23 cellular contexts compared by ENCODE assay signal in the genomic region with DNA sequence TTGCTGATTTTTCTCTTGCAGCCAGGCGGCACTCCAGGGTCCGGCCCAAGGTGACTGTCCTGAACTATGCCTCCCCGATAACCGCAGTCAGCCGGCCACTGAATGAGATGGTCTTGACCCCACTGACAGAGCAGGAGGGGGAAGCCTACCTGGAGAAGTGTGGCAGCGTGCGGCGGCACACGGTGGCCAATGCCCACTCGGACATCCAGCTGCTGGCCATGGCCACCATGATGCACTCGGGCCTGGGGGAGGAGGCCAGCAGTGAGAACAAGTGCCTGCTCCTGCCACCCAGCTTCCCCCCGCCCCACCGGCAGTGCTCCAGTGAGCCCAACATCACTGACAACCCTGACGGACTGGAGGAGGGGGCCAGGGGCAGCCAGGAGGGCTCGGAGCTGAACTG. TPM values are rescaled to one million over a fixed set of nuclear protein-coding genes. Genes with fewer than 3 reads are reported as not detected.
DNase-seq lines count a peak whose midpoint lies in the region; ATAC-seq and TF ChIP-seq lines count a peak whose summit lies in the region.
"Had no signal": no experiment of that assay in that cellular context is flagged by ENCODE, and none has a peak within 500 bp of the region (broad histone marks: within the 10 kb centered on the region; RNA-seq: fewer than 3 reads in every experiment).

No MANE protein-coding gene starts in this region.

- H2BK12ac ChIP-seq in mesenchymal stem cell (ENCODE audit: low read length in 2 of 2), result peak overlapping the region; percentile 37 to 51

- no peak for DNase-seq in SJCRH30
- no peak for DNase-seq in mesenchymal stem cell
- DNase-seq in osteocyte (ENCODE audit: extremely low spot score, unreplicated experiment), result no peak
- DNase-seq in neural progenitor cell (ENCODE audit: low spot score), result no peak
- DNase-seq: 8988T; ACHN; AML-193; BE2C; CD4-positive, alpha-beta T cell; CD8-positive, alpha-beta memory T cell; DMS 273 treated with DMSO at 0.1 percent for 48 hours; DMS79; EL; GDM1; GOT3; HFFc6 had no signal

- H3K9me3 ChIP-seq in SJCRH30 (replicated peaks), result no peaks in the 10 kb centered on the region
- no peaks in the 10 kb centered on the region for H3K9me3 ChIP-seq in mesenchymal stem cell (ENCODE audit: control insufficient read depth, low read length)
- no peaks in the 10 kb centered on the region for H3K9me3 ChIP-seq in neural progenitor cell (ENCODE audit: low read depth)
- H3K9me3 ChIP-seq: A549; BE2C; BLaER1 treated with 17β-estradiol and CSF1 and Interleukin-3, amounts not matched to agents 10 nM and 100 nM; HAP-1 had no signal

- H3K4me3 Mint-ChIP-seq in osteocyte (ENCODE audit: unreplicated experiment), result no peak overlapping the region
- no peak overlapping the region for H3K4me3 Mint-ChIP-seq in neural progenitor cell
- H3K4me3 Mint-ChIP-seq: CD14-positive monocyte; CD4-positive, alpha-beta T cell; CD8-positive, alpha-beta memory T cell; HFFc6 had no signal

- no peak overlapping the region for H2AFZ ChIP-seq in mesenchymal stem cell (ENCODE audit: low read depth, low read length)
- H2AFZ ChIP-seq in neural progenitor cell (replicated peaks), result no peak overlapping the region

- no peak overlapping the region for H3K9ac ChIP-seq in mesenchymal stem cell (ENCODE audit: low read length)
- H3K9ac ChIP-seq in neural progenitor cell, result no peak overlapping the region
- H3K9ac ChIP-seq: BLaER1 treated with 17β-estradiol and CSF1 and Interleukin-3, amounts not matched to agents 10 nM and 100 nM had no signal

- H3F3A ChIP-seq in neural progenitor cell (ENCODE audit: low read depth), result no peaks in the 10 kb centered on the region

- H4K20me1 ChIP-seq in neural progenitor cell (ENCODE audit: low read depth), result no peaks in the 10 kb centered on the region
- H4K20me1 ChIP-seq: BLaER1 treated with 17β-estradiol and CSF1 and Interleukin-3, amounts not matched to agents 10 nM and 100 nM had no signal

- H3K36me3 Mint-ChIP-seq in osteocyte (ENCODE audit: unreplicated experiment) (peaks cover 63% of the 10 kb centered on the region), neural progenitor cell (peaks cover 41% of the 10 kb centered on the region)

- H3K4me1 ChIP-seq in SJCRH30, result peaks cover 36% of the 10 kb centered on the region
- H3K4me1 ChIP-seq in mesenchymal stem cell (ENCODE audit: control insufficient read depth, insufficient read depth, low read depth, low read length), result peaks cover 19% of the 10 kb centered on the region
- peaks cover 16% of the 10 kb centered on the region for H3K4me1 ChIP-seq in neural progenitor cell
- H3K4me1 ChIP-seq: A549, BE2C, HAP-1 had no signal

- peaks cover 65% of the 10 kb centered on the region for H3K4me1 Mint-ChIP-seq in osteocyte (ENCODE audit: unreplicated experiment)
- H3K4me1 Mint-ChIP-seq in neural progenitor cell, result peaks cover 15% of the 10 kb centered on the region

- H3K14ac ChIP-seq in mesenchymal stem cell (ENCODE audit: low read length in 2 of 2), result peak overlapping the region in 1 of 2 experiments; percentile 74

- peak overlapping the region; percentile 18 for H2AK5ac ChIP-seq in mesenchymal stem cell (ENCODE audit: low read length, severe bottlenecking)

- peaks cover 28% of the 10 kb centered on the region for H3K79me1 ChIP-seq in mesenchymal stem cell (replicated peaks; ENCODE audit: low read length, poor library complexity, severe bottlenecking)

- H3K9me3 Mint-ChIP-seq in osteocyte (ENCODE audit: unreplicated experiment), result no peaks in the 10 kb centered on the region
- no peaks in the 10 kb centered on the region for H3K9me3 Mint-ChIP-seq in neural progenitor cell
- H3K9me3 Mint-ChIP-seq: CD14-positive monocyte; CD4-positive, alpha-beta T cell; CD8-positive, alpha-beta memory T cell; HFFc6 had no signal

- H3K36me3 ChIP-seq in SJCRH30, result 0 out of 2 replicates have a peak, but pooled peaks cover 5% of the 10 kb centered on the region
- H3K36me3 ChIP-seq in mesenchymal stem cell (ENCODE audit: control insufficient read depth in 1 of 2, insufficient read depth in 2 of 2, low read depth in 1 of 2, low read length in 2 of 2), result peaks cover 0 to 42% of the 10 kb centered on the region in 2 experiments
- H3K36me3 ChIP-seq in neural progenitor cell, result no peaks in the 10 kb centered on the region
- H3K36me3 ChIP-seq: BE2C, HAP-1 had no signal

- no peaks in the 10 kb centered on the region for H3K79me2 ChIP-seq in neural progenitor cell (ENCODE audit: low read depth)

- ATAC-seq in HG03521 (IDR thresholded peaks at IDR 0.05; ENCODE audit: unreplicated experiment) (no peak), HG02885 (IDR thresholded peaks at IDR 0.05; ENCODE audit: poor library complexity, unreplicated experiment) (no peak)
- ATAC-seq: A549, GM12878 had no signal

- 96% methylated on average over 15 of the region's 15 CpGs for WGBS in mesenchymal stem cell

- H3K4me2 ChIP-seq in mesenchymal stem cell (ENCODE audit: low read length, poor library complexity, severe bottlenecking) (no peak overlapping the region), neural progenitor cell (no peak overlapping the region)
- H3K4me2 ChIP-seq: A549 had no signal

- H3K4me3 ChIP-seq in SJCRH30 (no peak overlapping the region), mesenchymal stem cell (ENCODE audit: insufficient read depth in 1 of 2, low read depth in 1 of 2, low read length in 2 of 2) (no peak overlapping the region), neural progenitor cell (no peak overlapping the region)
- H3K4me3 ChIP-seq: A549; BLaER1 treated with 17β-estradiol and CSF1 and Interleukin-3, amounts not matched to agents 10 nM and 100 nM; GM12878; HAP-1 had no signal

- H4K91ac ChIP-seq in mesenchymal stem cell (ENCODE audit: low read length), result peak overlapping the region; percentile 78

- H3K27ac Mint-ChIP-seq in osteocyte (ENCODE audit: unreplicated experiment) (peak overlapping the region; percentile 47), neural progenitor cell (no peak overlapping the region)
- H3K27ac Mint-ChIP-seq: CD14-positive monocyte; CD4-positive, alpha-beta T cell had no signal

- H2BK5ac ChIP-seq in mesenchymal stem cell (ENCODE audit: low read depth, low read length, poor library complexity, severe bottlenecking), result no peak overlapping the region

- H3K27me3 ChIP-seq in SJCRH30, result no peaks in the 10 kb centered on the region
- H3K27me3 ChIP-seq in mesenchymal stem cell (ENCODE audit: control insufficient read depth in 1 of 2, insufficient read depth in 1 of 2, low read length in 2 of 2), result no peaks in the 10 kb centered on the region
- no peaks in the 10 kb centered on the region for H3K27me3 ChIP-seq in neural progenitor cell
- H3K27me3 ChIP-seq: BE2C; BLaER1 treated with 17β-estradiol and CSF1 and Interleukin-3, amounts not matched to agents 10 nM and 100 nM had no signal

- H3K27ac ChIP-seq in SJCRH30 (peak overlapping the region; percentile 85; the same call in 1 of the 2 replicates), mesenchymal stem cell (ENCODE audit: low read length, poor library complexity, severe bottlenecking) (no peak overlapping the region), neural progenitor cell (no peak overlapping the region)
- H3K27ac ChIP-seq: A549; BLaER1 treated with 17β-estradiol and CSF1 and Interleukin-3, amounts not matched to agents 10 nM and 100 nM had no signal

- H2BK15ac ChIP-seq in mesenchymal stem cell (ENCODE audit: low read depth, poor library complexity, severe bottlenecking), result peak overlapping the region; percentile 84

- H4K8ac ChIP-seq in mesenchymal stem cell (ENCODE audit: low read length), result no peak overlapping the region

- H3K27me3 Mint-ChIP-seq in osteocyte (ENCODE audit: unreplicated experiment) (no peaks in the 10 kb centered on the region), neural progenitor cell (ENCODE audit: insufficient read depth, low read depth) (peaks cover 5% of the 10 kb centered on the region)
- H3K27me3 Mint-ChIP-seq: CD4-positive, alpha-beta T cell; CD8-positive, alpha-beta memory T cell had no signal

- TF ChIP-seq CTCF in osteocyte (IDR thresholded peaks at IDR 0.05), result no peak
- no peak for TF ChIP-seq CTCF in neural progenitor cell (IDR thresholded peaks at IDR 0.05)

- H3K23ac ChIP-seq in mesenchymal stem cell (ENCODE audit: low read length in 2 of 2), result no peak overlapping the region

- peak overlapping the region; percentile 14 to 82 for H3K18ac ChIP-seq in mesenchymal stem cell (ENCODE audit: low read depth in 1 of 2, low read length in 2 of 2)

- peak overlapping the region in 1 of 2 experiments; percentile 76 for H3K4ac ChIP-seq in mesenchymal stem cell (ENCODE audit: low read depth in 1 of 2, low read length in 2 of 2)

- H2BK120ac ChIP-seq in mesenchymal stem cell (ENCODE audit: low read depth, low read length), result peak overlapping the region; percentile 87

RNA-seq across cellular contexts. Expression of a gene that starts 47.8 kb away (rescaled TPM):
- total RNA-seq in SJCRH30 (2014; rRNA removed; shearing (Covaris generic)), result 10.4 and 12.3 TPM in 2 replicates
- polyA plus RNA-seq in mesenchymal stem cell (2013, experiment 1 of 2), result 8.5 TPM
- 8.5 TPM for polyA plus RNA-seq in mesenchymal stem cell (2013, experiment 2 of 2)
- 13.9 and 15.0 TPM in 2 replicates for total RNA-seq in osteocyte
- total RNA-seq in neural progenitor cell (ENCODE audit: low replicate concordance), result 11.0 and 11.5 TPM in 2 replicates
